Comparison of ENCODE assay signal across 11 cellular contexts in genomic region chrX:130118941-130119640, GRCh38. TPM values are rescaled to one million over a fixed set of nuclear protein-coding genes. Genes with fewer than 3 reads are reported as not detected.
DNase-seq lines count a peak whose midpoint lies in the region; ATAC-seq and TF ChIP-seq lines count a peak whose summit lies in the region.
"Had no signal": no experiment of that assay in that cellular context is flagged by ENCODE, and none has a peak within 500 bp of the region (broad histone marks: within the 10 kb centered on the region; RNA-seq: fewer than 3 reads in every experiment).

No MANE protein-coding gene starts in this region.

- peak overlapping the region; percentile 78 to 89 (median 80) for H3K4me2 ChIP-seq in BLaER1 treated with 17β-estradiol and CSF1 and Interleukin-3, amounts not matched to agents 10 nM and 100 nM
- H3K4me2 ChIP-seq in HCT116 (ENCODE audit: low read length): peak overlapping the region; percentile 58
- no peak overlapping the region for H3K4me2 ChIP-seq in parathyroid adenoma (ENCODE audit: low read length)

- no peaks in the 10 kb centered on the region for H3K9me3 Mint-ChIP-seq in central memory CD8-positive, alpha-beta T cell
- H3K9me3 Mint-ChIP-seq: activated naive CD4-positive, alpha-beta T cell treated with anti-CD3 and anti-CD28 coated beads, Interleukin-2, amount 50 U/mL, for 72 hours had no signal

- peaks cover 0 to 43% (median 0%) of the 10 kb centered on the region in 11 experiments; a peak in 8 of 22 replicates for H4K20me1 ChIP-seq in BLaER1 treated with 17β-estradiol and CSF1 and Interleukin-3, amounts not matched to agents 10 nM and 100 nM
- H4K20me1 ChIP-seq in HCT116 (ENCODE audit: insufficient read depth): no peaks in the 10 kb centered on the region

- CTCF ChIA-PET in HCT116 (lab: Charles Lee): interaction anchor here (1.4 kb wide), 1 partner anchor 39 kb away, joined by 3 read pairs; no protein-coding TSS in a partner anchor

- intact Hi-C loops in HCT116 (cut with micrococcal nuclease): no loop called here

- TF ChIP-seq POLR2A in HCT116 (IDR thresholded peaks at IDR 0.05; ENCODE audit: borderline replicate concordance, extremely low read depth, insufficient read depth, insufficient read length): no peak

- H3K36me3 ChIP-seq in BLaER1 treated with 17β-estradiol and CSF1 and Interleukin-3, amounts not matched to agents 10 nM and 100 nM: no peaks in the 10 kb centered on the region
- H3K36me3 ChIP-seq in HCT116 (ENCODE audit: control insufficient read depth in 1 of 2, insufficient read depth in 2 of 2, low read length in 2 of 2) (no peaks in the 10 kb centered on the region), parathyroid adenoma (ENCODE audit: control insufficient read depth, insufficient read depth, low read length) (no peaks in the 10 kb centered on the region)

- H3K27me3 ChIP-seq in BLaER1 treated with 17β-estradiol and CSF1 and Interleukin-3, amounts not matched to agents 10 nM and 100 nM: peaks cover 31 to 97% (median 81%) of the 10 kb centered on the region in 11 experiments; a peak in 21 of 22 replicates
- H3K27me3 ChIP-seq in HCT116 (ENCODE audit: insufficient read depth, low read length): no peaks in the 10 kb centered on the region
- no peaks in the 10 kb centered on the region for H3K27me3 ChIP-seq in parathyroid adenoma (ENCODE audit: control insufficient read depth, insufficient read depth, low read length)

- no peak for DNase-seq in HCT116 (ENCODE audit: low read depth, low spot score)
- DNase-seq in central memory CD8-positive, alpha-beta T cell (ENCODE audit: low spot score in 2 of 2): no peak
- DNase-seq in GF-D8 (lab: John Stamatoyannopoulos, UW): no peak
- no peak for DNase-seq in dermis blood vessel endothelial cell
- DNase-seq: foreskin melanocyte, naive B cell, NCI-H1694 treated with DMSO at 0.1 percent for 48 hours had no signal

- no peak for ATAC-seq in HCT116
- ATAC-seq in central memory CD8-positive, alpha-beta T cell (replicated peaks; ENCODE audit: extremely low read depth, poor library complexity, severe bottlenecking): no peak
- ATAC-seq in GM19463 (IDR thresholded peaks at IDR 0.05; ENCODE audit: unreplicated experiment): no peak

- no peak for TF ChIP-seq RAD21 in HCT116 (IDR thresholded peaks at IDR 0.05; ENCODE audit: low read depth)

- H3K27ac ChIP-seq in BLaER1 treated with 17β-estradiol and CSF1 and Interleukin-3, amounts not matched to agents 10 nM and 100 nM: peak overlapping the region in 4 of 11 experiments; percentile 19 to 81 (median 24); a peak in 1 of 22 replicates
- H3K27ac ChIP-seq in HCT116 (ENCODE audit: low read depth, low read length): no peak overlapping the region
- H3K27ac ChIP-seq in parathyroid adenoma: no peak overlapping the region

- TF ChIP-seq CTCF in HCT116 (IDR thresholded peaks at IDR 0.05 in 2 of 3, conservative IDR thresholded peaks at IDR 0.05 in 1 of 3; ENCODE audit: borderline replicate concordance in 1 of 3, insufficient read depth in 1 of 3, low read depth in 2 of 3, low read length in 2 of 3) (no peak), parathyroid adenoma (IDR thresholded peaks at IDR 0.05) (no peak)

- no TSS peak for BruUV-seq in HCT116 (replicated peaks; lab: Mats Ljungman, UMichigan)

- H2AFZ ChIP-seq in HCT116 (ENCODE audit: low read depth, low read length, poor library complexity, severe bottlenecking) (no peak overlapping the region), parathyroid adenoma (peak overlapping the region; percentile 33)

- peak overlapping the region in 4 of 11 experiments; percentile 8 to 81 (median 24); a peak in 3 of 22 replicates for H3K9ac ChIP-seq in BLaER1 treated with 17β-estradiol and CSF1 and Interleukin-3, amounts not matched to agents 10 nM and 100 nM
- H3K9ac ChIP-seq in HCT116 (ENCODE audit: low read length) (no peak overlapping the region), parathyroid adenoma (no peak overlapping the region)

- H3K4me3 ChIP-seq in BLaER1 treated with 17β-estradiol and CSF1 and Interleukin-3, amounts not matched to agents 10 nM and 100 nM: peak overlapping the region in 1 of 10 experiments; percentile 24; a peak in 1 of 20 replicates
- no peak overlapping the region for H3K4me3 ChIP-seq in HCT116 (replicated peaks in 1 of 2; ENCODE audit: low read depth in 1 of 2, low read length in 2 of 2)
- no peak overlapping the region for H3K4me3 ChIP-seq in parathyroid adenoma (ENCODE audit: low read depth, low read length)

- POLR2A ChIA-PET in HCT116 (lab: Charles Lee): no interaction called here

- H3K9me3 ChIP-seq in BLaER1 treated with 17β-estradiol and CSF1 and Interleukin-3, amounts not matched to agents 10 nM and 100 nM (replicated peaks in 1 of 11): no peaks in the 10 kb centered on the region
- H3K9me3 ChIP-seq in HCT116 (ENCODE audit: control insufficient read depth in 1 of 2, insufficient read depth in 1 of 2, low read depth in 1 of 2, low read length in 2 of 2) (no peaks in the 10 kb centered on the region), parathyroid adenoma (ENCODE audit: control insufficient read depth, low read length) (no peaks in the 10 kb centered on the region)

- peaks cover 17% of the 10 kb centered on the region for H3K4me1 Mint-ChIP-seq in central memory CD8-positive, alpha-beta T cell

- H3K4me3 Mint-ChIP-seq in central memory CD8-positive, alpha-beta T cell: peak overlapping the region; percentile 57

- no peak overlapping the region for H3K27ac Mint-ChIP-seq in central memory CD8-positive, alpha-beta T cell (ENCODE audit: low read depth)
- H3K27ac Mint-ChIP-seq: activated naive CD4-positive, alpha-beta T cell treated with anti-CD3 and anti-CD28 coated beads, Interleukin-2, amount 50 U/mL, for 72 hours had no signal

- H3K79me2 ChIP-seq in HCT116 (ENCODE audit: insufficient read depth, low read length) (no peaks in the 10 kb centered on the region), parathyroid adenoma (no peaks in the 10 kb centered on the region)

- no peaks in the 10 kb centered on the region for H3K9me2 ChIP-seq in HCT116 (ENCODE audit: insufficient read depth)

- H3K27me3 Mint-ChIP-seq in central memory CD8-positive, alpha-beta T cell: no peaks in the 10 kb centered on the region

- H3K36me3 Mint-ChIP-seq in central memory CD8-positive, alpha-beta T cell (ENCODE audit: insufficient read depth): peaks cover 11% of the 10 kb centered on the region
- H3K36me3 Mint-ChIP-seq: activated naive CD4-positive, alpha-beta T cell treated with anti-CD3 and anti-CD28 coated beads, Interleukin-2, amount 50 U/mL, for 72 hours; naive B cell had no signal

- peaks cover 37 to 64% (median 43%) of the 10 kb centered on the region in 10 experiments for H3K4me1 ChIP-seq in BLaER1 treated with 17β-estradiol and CSF1 and Interleukin-3, amounts not matched to agents 10 nM and 100 nM
- H3K4me1 ChIP-seq in HCT116 (ENCODE audit: control insufficient read depth in 1 of 2, insufficient read depth in 2 of 2, low read length in 2 of 2) (peaks cover 30 to 60% of the 10 kb centered on the region in 2 experiments), parathyroid adenoma (no peaks in the 10 kb centered on the region)

- RAD21 ChIA-PET in HCT116 (lab: Charles Lee; ENCODE audit: low non-redundant PET in 1 of 2, low total read pairs in 2 of 2, uncharacterized antibody in 2 of 2, unreplicated experiment in 2 of 2): no interaction called here

TF ChIP-seq in HCT116, 20 proteins besides CTCF, POLR2A, EP300 and RAD21:
- TF ChIP-seq SIN3A (IDR thresholded peaks at IDR 0.05; ENCODE audit: low read depth) (no peak), ELF1 (IDR thresholded peaks at IDR 0.05; ENCODE audit: borderline replicate concordance, low read depth) (no peak), EGR1 (IDR thresholded peaks at IDR 0.05; ENCODE audit: low read depth) (no peak), SRF (IDR thresholded peaks at IDR 0.05; ENCODE audit: low read depth) (no peak)

RNA-seq across cellular contexts. Expression of gene ELF4, which starts 8.8 kb away (rescaled TPM):
- total RNA-seq in HCT116 (2021; ENCODE audit: unreplicated experiment): 19.2 TPM
- 20.3 and 21.2 TPM in 2 replicates for polyA plus RNA-seq in HCT116 (2012)
- total RNA-seq in dermis blood vessel endothelial cell: 16.2 and 29.2 TPM in 2 replicates

RNA-seq across cellular contexts. Expression of gene AIFM1, which starts 46.5 kb away (rescaled TPM):
- total RNA-seq in HCT116 (2021; ENCODE audit: unreplicated experiment): 50.0 TPM
- 21.9 and 27.3 TPM in 2 replicates for polyA plus RNA-seq in HCT116 (2012)
- total RNA-seq in dermis blood vessel endothelial cell: 14.0 and 26.6 TPM in 2 replicates

RNA-seq across cellular contexts. Expression of gene RAB33A, which starts 52.7 kb away (rescaled TPM):
- total RNA-seq in HCT116 (2021; ENCODE audit: unreplicated experiment) (not detected), dermis blood vessel endothelial cell (0.17 and 0.42 TPM in 2 replicates)
- polyA plus RNA-seq in HCT116 (2012): 0.04 and 0.42 TPM in 2 replicates
